Comparison of ENCODE assay signal across 23 cellular contexts in the genomic region with DNA sequence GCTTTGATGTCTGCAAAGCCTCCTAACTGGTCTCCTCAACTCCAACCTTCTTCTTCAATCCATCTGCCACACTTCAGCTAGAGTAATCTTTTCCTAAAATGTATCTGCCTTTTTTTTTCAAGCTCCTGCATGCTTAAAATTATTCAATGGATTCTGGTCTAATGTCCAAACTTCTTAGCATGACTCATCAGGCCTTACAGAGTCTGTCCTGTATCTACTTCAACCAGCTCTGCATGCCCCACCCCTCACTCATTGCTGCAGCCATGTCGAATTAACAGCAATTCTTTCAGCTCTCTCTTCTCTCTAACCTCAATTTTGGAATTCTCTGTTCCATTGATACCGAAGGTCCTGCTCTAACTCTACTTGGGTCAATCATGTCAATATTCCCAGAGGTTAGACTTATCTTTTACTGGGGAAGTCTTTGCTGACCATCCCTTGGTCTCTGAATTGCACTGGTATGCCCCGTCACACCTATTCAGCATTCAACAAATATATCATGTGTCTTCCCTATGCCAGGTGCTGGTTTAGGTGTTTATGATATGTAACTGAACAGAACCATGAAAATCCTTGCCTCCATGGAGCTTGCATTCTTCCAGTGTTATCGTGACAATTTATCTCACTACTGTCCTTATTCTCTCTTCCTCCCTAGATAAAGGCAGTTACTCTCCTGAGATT.
DNase-seq lines count a peak whose midpoint lies in the region; ATAC-seq, FAIRE-seq and TF ChIP-seq lines count a peak whose summit lies in the region.
"Had no signal": no experiment of that assay in that cellular context is flagged by ENCODE, and none has a peak within 500 bp of the region (broad histone marks: within the 10 kb centered on the region; RNA-seq: fewer than 3 reads in every experiment).

No MANE protein-coding gene starts in this region.

- H3K27ac ChIP-seq in PC-3 (ENCODE audit: low read length): no peak overlapping the region
- H3K27ac ChIP-seq in mesenchymal stem cell (ENCODE audit: low read length, poor library complexity, severe bottlenecking): no peak overlapping the region
- no peak overlapping the region for H3K27ac ChIP-seq in gastrocnemius medialis
- H3K27ac ChIP-seq: esophagus squamous epithelium, SJCRH30 had no signal

- no peak overlapping the region for H2BK15ac ChIP-seq in mesenchymal stem cell (ENCODE audit: low read depth, poor library complexity, severe bottlenecking)

- H3K9me3 ChIP-seq in PC-3 (ENCODE audit: low read length) (no peaks in the 10 kb centered on the region), mesenchymal stem cell (ENCODE audit: control insufficient read depth, low read length) (no peaks in the 10 kb centered on the region), gastrocnemius medialis (no peaks in the 10 kb centered on the region)
- H3K9me3 ChIP-seq: esophagus squamous epithelium, SJCRH30 had no signal

- H2AFZ ChIP-seq in PC-3 (ENCODE audit: low read length) (no peak overlapping the region), mesenchymal stem cell (ENCODE audit: low read depth, low read length) (no peak overlapping the region)

- TF ChIP-seq POLR2A in gastrocnemius medialis (IDR thresholded peaks at IDR 0.05): no peak

- H4K91ac ChIP-seq in mesenchymal stem cell (ENCODE audit: low read length): no peak overlapping the region

- H3K4ac ChIP-seq in mesenchymal stem cell (ENCODE audit: low read depth in 1 of 2, low read length in 2 of 2): no peak overlapping the region

- no peaks in the 10 kb centered on the region for H3K27me3 ChIP-seq in PC-3 (ENCODE audit: low read length)
- no peaks in the 10 kb centered on the region for H3K27me3 ChIP-seq in bronchial epithelial cell (ENCODE audit: control insufficient read depth, insufficient read depth, low read length)
- H3K27me3 ChIP-seq in mesenchymal stem cell (ENCODE audit: control insufficient read depth in 1 of 2, insufficient read depth in 1 of 2, low read length in 2 of 2): no peaks in the 10 kb centered on the region
- H3K27me3 ChIP-seq in gastrocnemius medialis: no peaks in the 10 kb centered on the region
- H3K27me3 ChIP-seq: esophagus squamous epithelium had no signal

- no peak overlapping the region for H2AK5ac ChIP-seq in mesenchymal stem cell (ENCODE audit: low read length, severe bottlenecking)

- H3K27me3 Mint-ChIP-seq in glutamatergic neuron (ENCODE audit: unreplicated experiment): peaks cover 2% of the 10 kb centered on the region
- H3K27me3 Mint-ChIP-seq: activated T-helper 17 cell treated with anti-CD3 and anti-CD28 coated beads, Interleukin-2, amount 50 U/mL, for 72 hours; progenitor cell of endocrine pancreas had no signal

- in situ Hi-C loops in gastrocnemius medialis (cut with MboI; ENCODE audit: low sequenced_read_pairs in 4 of 4): no loop called here

- H3K4me1 ChIP-seq in PC-3 (ENCODE audit: insufficient read depth, low read length) (peaks cover 7% of the 10 kb centered on the region; the same call in 1 of the 2 replicates), mesenchymal stem cell (ENCODE audit: control insufficient read depth, insufficient read depth, low read depth, low read length) (no peaks in the 10 kb centered on the region), gastrocnemius medialis (no peaks in the 10 kb centered on the region)
- H3K4me1 ChIP-seq: esophagus squamous epithelium, SJCRH30 had no signal

- H3K79me2 ChIP-seq in PC-3 (ENCODE audit: low read length): no peaks in the 10 kb centered on the region

- TF ChIP-seq CTCF in PC-3 (conservative IDR thresholded peaks at IDR 0.05; ENCODE audit: low read depth, low read length) (no peak), bronchial epithelial cell (IDR thresholded peaks at IDR 0.05; ENCODE audit: insufficient read depth, low read length, severe bottlenecking) (no peak), gastrocnemius medialis (IDR thresholded peaks at IDR 0.05 in 4 of 5, conservative IDR thresholded peaks at IDR 0.05 in 1 of 5) (no peak), glutamatergic neuron (IDR thresholded peaks at IDR 0.05; ENCODE audit: partially characterized antibody, unreplicated experiment) (no peak)

- H3K4me3 ChIP-seq in PC-3 (ENCODE audit: low read length) (no peak overlapping the region), bronchial epithelial cell (ENCODE audit: low read depth, low read length) (no peak overlapping the region), mesenchymal stem cell (ENCODE audit: insufficient read depth in 1 of 2, low read depth in 1 of 2, low read length in 2 of 2) (no peak overlapping the region), gastrocnemius medialis (no peak overlapping the region)
- H3K4me3 ChIP-seq: esophagus squamous epithelium, SJCRH30, smooth muscle cell had no signal

- CTCF ChIA-PET in PC-3 (lab: Charles Lee): no interaction called here

- H3K9ac ChIP-seq in PC-3 (ENCODE audit: low read length): no peak overlapping the region
- no peak overlapping the region for H3K9ac ChIP-seq in mesenchymal stem cell (ENCODE audit: low read length)

- H2BK5ac ChIP-seq in mesenchymal stem cell (ENCODE audit: low read depth, low read length, poor library complexity, severe bottlenecking): no peak overlapping the region

- no peaks in the 10 kb centered on the region for H3K4me1 Mint-ChIP-seq in glutamatergic neuron (ENCODE audit: low read depth, unreplicated experiment)
- H3K4me1 Mint-ChIP-seq: activated T-helper 17 cell treated with anti-CD3 and anti-CD28 coated beads, Interleukin-2, amount 50 U/mL, for 72 hours; B cell had no signal

- WGBS in mesenchymal stem cell: 49% methylated on average over 3 of the region's 4 CpGs

- no peaks in the 10 kb centered on the region for H3K36me3 Mint-ChIP-seq in glutamatergic neuron (ENCODE audit: unreplicated experiment)

- no peaks in the 10 kb centered on the region for H4K20me1 ChIP-seq in PC-3 (ENCODE audit: low read length)

- BruUV-seq in PC-3 (replicated peaks; lab: Mats Ljungman, UMichigan): no TSS peak

- no peaks in the 10 kb centered on the region for H3K36me3 ChIP-seq in PC-3 (ENCODE audit: low read depth, low read length)
- no peaks in the 10 kb centered on the region for H3K36me3 ChIP-seq in bronchial epithelial cell (ENCODE audit: control insufficient read depth, insufficient read depth, low read length)
- H3K36me3 ChIP-seq in mesenchymal stem cell (ENCODE audit: control insufficient read depth in 1 of 2, insufficient read depth in 2 of 2, low read depth in 1 of 2, low read length in 2 of 2): no peaks in the 10 kb centered on the region
- no peaks in the 10 kb centered on the region for H3K36me3 ChIP-seq in gastrocnemius medialis
- H3K36me3 ChIP-seq: esophagus squamous epithelium, SJCRH30 had no signal

- H2BK120ac ChIP-seq in mesenchymal stem cell (ENCODE audit: low read depth, low read length): no peak overlapping the region

- no peak overlapping the region for H3K23ac ChIP-seq in mesenchymal stem cell (ENCODE audit: low read length in 2 of 2)

- no peak overlapping the region for H3K4me3 Mint-ChIP-seq in glutamatergic neuron (ENCODE audit: unreplicated experiment)
- H3K4me3 Mint-ChIP-seq: activated T-helper 17 cell treated with anti-CD3 and anti-CD28 coated beads, Interleukin-2, amount 50 U/mL, for 72 hours; B cell; nephron had no signal

- DNase-seq in ELR (ENCODE audit: low read depth) (peak; percentile 34), PC-3 (peak; percentile 20), bronchial epithelial cell (ENCODE audit: low read depth) (peak; percentile 46), mesenchymal stem cell (peak; percentile 48), gastrocnemius medialis (no peak), glutamatergic neuron (no peak)
- DNase-seq: Calu3; central memory CD4-positive, alpha-beta T cell; effector CD4-positive, alpha-beta T cell; esophagus squamous epithelium; GF-D8; NCI-H1092; NCI-H510A treated with DMSO at 0.1 percent for 48 hours; SJCRH30 had no signal

- H3K14ac ChIP-seq in mesenchymal stem cell (ENCODE audit: low read length in 2 of 2): no peak overlapping the region

- no peaks in the 10 kb centered on the region for H3K9me3 Mint-ChIP-seq in glutamatergic neuron (ENCODE audit: unreplicated experiment)
- H3K9me3 Mint-ChIP-seq: activated T-helper 17 cell treated with anti-CD3 and anti-CD28 coated beads, Interleukin-2, amount 50 U/mL, for 72 hours; nephron had no signal

- H3K9me2 ChIP-seq in PC-3 (replicated peaks; ENCODE audit: low read length): no peaks in the 10 kb centered on the region

- ATAC-seq in PC-3 (0 out of 2 replicates have a peak, but pooled peaks have one; percentile 52), gastrocnemius medialis (no peak), HG02763 (IDR thresholded peaks at IDR 0.05; ENCODE audit: unreplicated experiment) (no peak), GM18909 (IDR thresholded peaks at IDR 0.05; ENCODE audit: poor library complexity, unreplicated experiment) (no peak)
- ATAC-seq: activated CD4-positive, CD25-positive, alpha-beta regulatory T cell treated with anti-CD3 and anti-CD28 coated beads, Interleukin-2, amount 50 U/mL, for 24 hours; activated T-helper 17 cell treated with anti-CD3 and anti-CD28 coated beads, Interleukin-2, amount 50 U/mL, for 72 hours had no signal

- intact Hi-C loops in PC-3 (cut with micrococcal nuclease) (no loop called here), gastrocnemius medialis (cut with DNase I; ENCODE audit: low total_unique reads) (no loop called here)

- no peak overlapping the region for H3K18ac ChIP-seq in mesenchymal stem cell (ENCODE audit: low read depth in 1 of 2, low read length in 2 of 2)

- no peak overlapping the region for H3K4me2 ChIP-seq in PC-3 (ENCODE audit: low read length)
- H3K4me2 ChIP-seq in mesenchymal stem cell (ENCODE audit: low read length, poor library complexity, severe bottlenecking): no peak overlapping the region
- H3K4me2 ChIP-seq: smooth muscle cell had no signal

- no peaks in the 10 kb centered on the region for H3K79me1 ChIP-seq in mesenchymal stem cell (replicated peaks; ENCODE audit: low read length, poor library complexity, severe bottlenecking)

- H2BK12ac ChIP-seq in mesenchymal stem cell (ENCODE audit: low read length in 2 of 2): no peak overlapping the region

- no peak for FAIRE-seq in bronchial epithelial cell (lab: Jason Lieb, UNC)
- FAIRE-seq: GM12892 had no signal

- H3K27ac Mint-ChIP-seq in glutamatergic neuron (ENCODE audit: unreplicated experiment): no peak overlapping the region
- H3K27ac Mint-ChIP-seq: activated T-helper 17 cell treated with anti-CD3 and anti-CD28 coated beads, Interleukin-2, amount 50 U/mL, for 72 hours; B cell; nephron; progenitor cell of endocrine pancreas had no signal

- POLR2A ChIA-PET in PC-3 (lab: Charles Lee; ENCODE audit: unreplicated experiment): no interaction called here

- H3F3A ChIP-seq in PC-3 (ENCODE audit: low read length, unreplicated experiment): no peaks in the 10 kb centered on the region

- H4K8ac ChIP-seq in mesenchymal stem cell (ENCODE audit: low read length): no peak overlapping the region

Comparison
In these comparisons a context has a peak if more than half of its experiments do, and no peak if none do; other contexts are left out.
1. DNase-seq: peak in ELR (single experiment), PC-3 (single experiment), bronchial epithelial cell (single experiment) and mesenchymal stem cell (single experiment); none in gastrocnemius medialis (0 of 2) and glutamatergic neuron (single experiment).